ENCODE assay signal across 21 cellular contexts in genomic region chr2:109393211-109393610, GRCh38.
"Had no signal": no experiment of that assay in that cellular context is flagged by ENCODE, and none has a peak within 500 bp of the region (broad histone marks: within the 10 kb centered on the region; RNA-seq: fewer than 3 reads in every experiment).

No MANE protein-coding gene starts in this region.

- H3K9me3 ChIP-seq: suprapubic skin, transverse colon had no signal

- ATAC-seq: naive thymus-derived CD4-positive, alpha-beta T cell; right cardiac atrium; T-helper 17 cell had no signal

- H3K27ac ChIP-seq: epithelial cell of prostate, suprapubic skin, transverse colon had no signal

- DNase-seq: activated CD4-positive, alpha-beta memory T cell treated with anti-CD3 and anti-CD28 coated beads, Interleukin-2, amount 10 ng/mL, durations not matched to agents 7 days and 5 days; activated CD4-positive, alpha-beta T cell treated with anti-CD3 and anti-CD28 coated beads, Interleukin-2, amount 10 ng/mL, durations not matched to agents 7 days and 5 days; activated CD4-positive, CD25-positive, alpha-beta regulatory T cell treated with anti-CD3 and anti-CD28 coated beads, Interleukin-2, amount 50 U/mL, for 72 hours; activated CD8-positive, alpha-beta memory T cell treated with anti-CD3 and anti-CD28 coated beads, Interleukin-2, amount 50 U/mL, for 48 hours; activated gamma-delta T cell; activated naive CD4-positive, alpha-beta T cell treated with anti-CD3 and anti-CD28 coated beads, Interleukin-2, amount 10 ng/mL, durations not matched to agents 7 days and 5 days; activated naive CD8-positive, alpha-beta T cell treated with anti-CD3 and anti-CD28 coated beads, Interleukin-2, amount 10 ng/mL, durations not matched to agents 7 days and 5 days; activated T-cell treated with anti-CD3 and anti-CD28 coated beads, Interleukin-2, amount 50 U/mL, for 24 hours; central memory CD4-positive, alpha-beta T cell; dermis blood vessel endothelial cell; effector CD4-positive, alpha-beta T cell; naive thymus-derived CD4-positive, alpha-beta T cell; right cardiac atrium; stimulated activated CD4-positive, alpha-beta T cell treated with anti-CD3 and anti-CD28 coated beads, Interleukin-15, amount 100 ng/mL, for 24 hours; stimulated activated CD4-positive, alpha-beta T cell treated with anti-CD3 and anti-CD28 coated beads, Interleukin-2, amount 100 ng/mL, for 24 hours; stimulated activated naive CD4-positive, alpha-beta T cell; T-helper 17 cell; T1000 had no signal

- H3K36me3 ChIP-seq: suprapubic skin, transverse colon had no signal

- H3K27me3 ChIP-seq: suprapubic skin, transverse colon had no signal

- H3K4me3 ChIP-seq: suprapubic skin, transverse colon had no signal
